Comparison of ENCODE assay signal across 11 cellular contexts in the genomic region with DNA sequence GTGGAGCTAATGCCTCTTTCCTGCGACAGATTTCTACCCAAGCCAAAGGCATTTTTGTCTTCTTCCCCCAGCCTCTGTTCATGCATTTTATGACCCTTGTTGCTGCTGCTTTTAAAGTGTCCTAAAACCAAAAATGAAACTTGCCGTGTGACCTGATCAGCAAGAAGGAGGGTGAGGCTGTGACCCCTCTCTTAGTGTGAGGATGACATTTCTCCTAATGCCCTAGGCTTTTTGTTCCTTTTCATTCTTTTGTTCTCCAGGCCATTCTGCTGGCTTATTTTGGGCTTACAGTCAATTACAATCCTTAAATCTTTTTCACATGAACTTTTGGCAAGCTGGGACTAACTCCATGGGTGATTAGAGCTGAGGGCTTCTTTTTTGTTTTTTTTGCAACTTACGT. TPM values are rescaled to one million over a fixed set of nuclear protein-coding genes. Genes with fewer than 3 reads are reported as not detected.
DNase-seq lines count a peak whose midpoint lies in the region; ATAC-seq and TF ChIP-seq lines count a peak whose summit lies in the region.
"Had no signal": no experiment of that assay in that cellular context is flagged by ENCODE, and none has a peak within 500 bp of the region (broad histone marks: within the 10 kb centered on the region; RNA-seq: fewer than 3 reads in every experiment).

No MANE protein-coding gene starts in this region.

- ATAC-seq in GM21526 (IDR thresholded peaks at IDR 0.05; ENCODE audit: low FRiP score, unreplicated experiment) (peak; percentile 63), HG03521 (IDR thresholded peaks at IDR 0.05; ENCODE audit: unreplicated experiment) (peak; percentile 70), HG03469 (IDR thresholded peaks at IDR 0.05; ENCODE audit: unreplicated experiment) (no peak)
- no peak for ATAC-seq in naive thymus-derived CD4-positive, alpha-beta T cell
- ATAC-seq: heart right ventricle had no signal

- H3K27me3 ChIP-seq in naive thymus-derived CD4-positive, alpha-beta T cell (ENCODE audit: control insufficient read depth in 2 of 2, insufficient read depth in 2 of 2, low read length in 2 of 2) = no peaks in the 10 kb centered on the region
- H3K27me3 ChIP-seq: heart right ventricle had no signal

- H3K4me3 Mint-ChIP-seq in nephron = no peak overlapping the region
- no peak overlapping the region for H3K4me3 Mint-ChIP-seq in naive thymus-derived CD4-positive, alpha-beta T cell

- H3K36me3 Mint-ChIP-seq in nephron (ENCODE audit: low read depth) = no peaks in the 10 kb centered on the region
- peaks cover 3 to 15% (median 7%) of the 10 kb centered on the region in 5 donors for H3K36me3 Mint-ChIP-seq in naive thymus-derived CD4-positive, alpha-beta T cell

- TF ChIP-seq CTCF in GM13977 (IDR thresholded peaks at IDR 0.05; ENCODE audit: extremely low read depth, insufficient read depth, missing control alignments) (no peak), nephron (IDR thresholded peaks at IDR 0.05; ENCODE audit: unreplicated experiment in 3 of 3) (no peak)

- H3K4me1 Mint-ChIP-seq in nephron = peaks cover 73% of the 10 kb centered on the region
- peaks cover 21 to 63% (median 55%) of the 10 kb centered on the region in 7 donors for H3K4me1 Mint-ChIP-seq in naive thymus-derived CD4-positive, alpha-beta T cell

- POLR2A ChIA-PET in naive thymus-derived CD4-positive, alpha-beta T cell (lab: Charles Lee) = no interaction called here

- H3K27me3 Mint-ChIP-seq in nephron (ENCODE audit: low read depth) = no peaks in the 10 kb centered on the region
- no peaks in the 10 kb centered on the region for H3K27me3 Mint-ChIP-seq in naive thymus-derived CD4-positive, alpha-beta T cell

- intact Hi-C loops in naive thymus-derived CD4-positive, alpha-beta T cell (cut with micrococcal nuclease) = no loop called here

- no peaks in the 10 kb centered on the region for H3K9me3 ChIP-seq in naive thymus-derived CD4-positive, alpha-beta T cell (ENCODE audit: control insufficient read depth in 2 of 3, low read length in 3 of 3)
- H3K9me3 ChIP-seq: heart right ventricle had no signal

- H3K4me3 ChIP-seq in naive thymus-derived CD4-positive, alpha-beta T cell (ENCODE audit: low read length) = no peak overlapping the region
- H3K4me3 ChIP-seq: heart right ventricle had no signal

- in situ Hi-C loops in GM13977 (cut with MboI; ENCODE audit: low pct_unique_long_range_greater_than_20kb, low sequenced_read_pairs, unreplicated experiment) = no loop called here

- no peaks in the 10 kb centered on the region for H3K9me3 Mint-ChIP-seq in nephron
- no peaks in the 10 kb centered on the region for H3K9me3 Mint-ChIP-seq in naive thymus-derived CD4-positive, alpha-beta T cell

- no peaks in the 10 kb centered on the region for H3K36me3 ChIP-seq in naive thymus-derived CD4-positive, alpha-beta T cell (ENCODE audit: control insufficient read depth in 2 of 3, insufficient read depth in 3 of 3, low read length in 3 of 3)
- H3K36me3 ChIP-seq: heart right ventricle had no signal

- peaks cover 0 to 13% of the 10 kb centered on the region in 2 donors for H3K4me1 ChIP-seq in naive thymus-derived CD4-positive, alpha-beta T cell (ENCODE audit: control insufficient read depth in 2 of 2, insufficient read depth in 2 of 2, low read length in 2 of 2)

- CTCF ChIA-PET in naive thymus-derived CD4-positive, alpha-beta T cell (lab: Charles Lee) = interaction anchor here (0.6 kb wide), 1 partner anchor 158 kb away, joined by 3 read pairs; no protein-coding TSS in a partner anchor

- peak overlapping the region; percentile 49 to 86 (median 56) for H3K27ac Mint-ChIP-seq in nephron
- H3K27ac Mint-ChIP-seq in naive thymus-derived CD4-positive, alpha-beta T cell = no peak overlapping the region

- DNase-seq in GM13977 (ENCODE audit: low spot score) = peak; percentile 45
- no peak for DNase-seq in NCI-H2227 treated with DMSO at 0.1 percent for 48 hours (lab: John Stamatoyannopoulos, UW)
- no peak for DNase-seq in 8988T
- no peak for DNase-seq in naive thymus-derived CD4-positive, alpha-beta T cell
- DNase-seq: cortex of kidney, heart right ventricle, NCI-H526 treated with DMSO at 0.1 percent for 48 hours had no signal

- H3K27ac ChIP-seq in naive thymus-derived CD4-positive, alpha-beta T cell (ENCODE audit: low read depth, low read length) = no peak overlapping the region

RNA-seq across cellular contexts. Expression of a gene that starts 34.4 kb away (rescaled TPM):
- 1 to 10 TPM; 1.1 to 2.5 (median 1.8) TPM for total RNA-seq in naive thymus-derived CD4-positive, alpha-beta T cell
- polyA plus RNA-seq in naive thymus-derived CD4-positive, alpha-beta T cell = 1 to 10 TPM in 1 of 2 donors, under 1 TPM in 1; 0.56 to 1.5 TPM

Comparison
In these comparisons a context has a peak if more than half of its experiments do, and no peak if none do; other contexts are left out.
1. ATAC-seq: peak in GM21526 (single experiment) and HG03521 (single experiment); none in naive thymus-derived CD4-positive, alpha-beta T cell (single experiment) and HG03469 (single experiment).
2. H3K27ac Mint-ChIP-seq: peak in nephron (3 of 3); none in naive thymus-derived CD4-positive, alpha-beta T cell (0 of 9).